ENCODE assay signal across 8 cellular contexts in genomic region chr4:186722856-186723206, GRCh38. TPM values are rescaled to one million over a fixed set of nuclear protein-coding genes. Genes with fewer than 3 reads are reported as not detected.
A peak's percentile ranks its signal among the peaks of the same experiment; 100 is the strongest.
DNase-seq lines count a peak whose midpoint lies in the region; ATAC-seq and TF ChIP-seq lines count a peak whose summit lies in the region.

No MANE protein-coding gene starts in this region.

- H3K27me3 ChIP-seq in rectal smooth muscle tissue (ENCODE audit: control insufficient read depth, insufficient read depth, low read length): no peaks in the 10 kb centered on the region

- peak overlapping the region; percentile 80 for H3K4me3 ChIP-seq in SK-N-MC
- H3K4me3 ChIP-seq in foreskin fibroblast (ENCODE audit: low read depth in 1 of 2, low read length in 2 of 2): peak overlapping the region; percentile 92 to 97
- H3K4me3 ChIP-seq in rectal smooth muscle tissue (ENCODE audit: low read length): peak overlapping the region; percentile 74

- intact Hi-C loops in head of caudate nucleus (cut with DNase I): no loop called here

- H3K4me1 ChIP-seq in rectal smooth muscle tissue (ENCODE audit: control insufficient read depth, insufficient read depth, low read length): peaks cover 5% of the 10 kb centered on the region

- H3K27ac ChIP-seq in SK-N-MC (no peak overlapping the region), rectal smooth muscle tissue (ENCODE audit: low read depth, low read length) (peak overlapping the region; percentile 91)

- DNase-seq in GM03348 (ENCODE audit: low spot score): peak; percentile 26
- no peak for DNase-seq in SK-N-MC (ENCODE audit: low read depth, low spot score)
- no peak for DNase-seq in foreskin fibroblast
- DNase-seq in head of caudate nucleus: no peak
- no peak for DNase-seq in A172 (ENCODE audit: low spot score)
- DNase-seq in putamen (ENCODE audit: low spot score): no peak

- no peak for TF ChIP-seq CTCF in foreskin fibroblast (IDR thresholded peaks at IDR 0.05; ENCODE audit: low read depth, low read length)

- ATAC-seq in HG03571 (IDR thresholded peaks at IDR 0.05; ENCODE audit: unreplicated experiment): no peak

- no peaks in the 10 kb centered on the region for H3K36me3 ChIP-seq in SK-N-MC (ENCODE audit: insufficient read depth, low read length)
- no peaks in the 10 kb centered on the region for H3K36me3 ChIP-seq in rectal smooth muscle tissue (ENCODE audit: control insufficient read depth, insufficient read depth, low read length)

- no peak overlapping the region for H3K9ac ChIP-seq in SK-N-MC (ENCODE audit: insufficient read length)
- H3K9ac ChIP-seq in rectal smooth muscle tissue (ENCODE audit: low read length): no peak overlapping the region

- H3K9me3 ChIP-seq in SK-N-MC (ENCODE audit: low read depth, low read length): peaks cover 4% of the 10 kb centered on the region; the same call in 1 of the 2 replicates

RNA-seq across cellular contexts. Expression of gene FAT1, which starts 0.8 kb away (rescaled TPM):
- total RNA-seq in A172 (2014; rRNA removed; shearing (Covaris generic)): 124 and 128 TPM in 2 replicates
